ENCODE assay signal across 1 cellular context in genomic region chr2:49306925-49307324, GRCh38.
TF ChIP-seq lines count a peak whose summit lies in the region.

No MANE protein-coding gene starts in this region.

TF ChIP-seq in HepG2, 621 proteins besides CTCF, POLR2A, EP300 and RAD21 (continued from another document and continues in another):
- TF ChIP-seq AKNA (CRISPR knock-in tag; IDR thresholded peaks at IDR 0.05; ENCODE audit: borderline replicate concordance) (no peak), RAD51 (IDR thresholded peaks at IDR 0.05; ENCODE audit: borderline replicate concordance) (no peak), ZNF354B (CRISPR knock-in tag; IDR thresholded peaks at IDR 0.05) (no peak), SALL2 (CRISPR knock-in tag; IDR thresholded peaks at IDR 0.05) (no peak), PCBP2 (optimal IDR thresholded peaks at IDR 0.05; ENCODE audit: low read depth, low read length, poor library complexity, severe bottlenecking) (no peak), ZNF280B (CRISPR knock-in tag; IDR thresholded peaks at IDR 0.05; ENCODE audit: borderline replicate concordance) (no peak), ZBTB42 (CRISPR knock-in tag; IDR thresholded peaks at IDR 0.05) (no peak), THAP8 (CRISPR knock-in tag; IDR thresholded peaks at IDR 0.05; ENCODE audit: borderline replicate concordance) (no peak), SIN3B (IDR thresholded peaks at IDR 0.05; ENCODE audit: low read length) (no peak), ZNF329 (CRISPR knock-in tag; IDR thresholded peaks at IDR 0.05; ENCODE audit: low read depth) (no peak), SP4 (CRISPR knock-in tag; IDR thresholded peaks at IDR 0.05) (no peak), ZNF703 (CRISPR knock-in tag; IDR thresholded peaks at IDR 0.05; ENCODE audit: borderline replicate concordance) (no peak), BRD4 (CRISPR knock-in tag; IDR thresholded peaks at IDR 0.05) (no peak), ZGPAT (CRISPR knock-in tag; IDR thresholded peaks at IDR 0.05) (0 out of 2 replicates have a peak, but pooled peaks have one; percentile 29), ZBTB49 (CRISPR knock-in tag; IDR thresholded peaks at IDR 0.05; ENCODE audit: borderline replicate concordance) (no peak), MXD1 (CRISPR knock-in tag; IDR thresholded peaks at IDR 0.05) (no peak), U2AF2 (IDR thresholded peaks at IDR 0.05; ENCODE audit: low read depth, low read length) (no peak), TRIM22 (IDR thresholded peaks at IDR 0.05) (no peak), HNRNPH1 (optimal IDR thresholded peaks at IDR 0.05; ENCODE audit: low read depth, low read length) (no peak), ZBTB37 (CRISPR knock-in tag; IDR thresholded peaks at IDR 0.05) (no peak), ZFP90 (CRISPR knock-in tag; IDR thresholded peaks at IDR 0.05; ENCODE audit: borderline replicate concordance) (no peak), NFKB2 (CRISPR knock-in tag; IDR thresholded peaks at IDR 0.05; ENCODE audit: borderline replicate concordance) (no peak), ZEB1 (IDR thresholded peaks at IDR 0.05; ENCODE audit: insufficient replicate concordance, low read depth) (no peak), PRDM10 (CRISPR knock-in tag; IDR thresholded peaks at IDR 0.05; ENCODE audit: low read depth) (no peak), SIX1 (CRISPR knock-in tag; IDR thresholded peaks at IDR 0.05; ENCODE audit: borderline replicate concordance) (no peak), KLF11 (CRISPR knock-in tag; IDR thresholded peaks at IDR 0.05) (no peak), AKAP8 (CRISPR knock-in tag; IDR thresholded peaks at IDR 0.05) (no peak), GATAD2A (CRISPR knock-in tag; IDR thresholded peaks at IDR 0.05) (peak; percentile 60), MIER3 (CRISPR knock-in tag; IDR thresholded peaks at IDR 0.05; ENCODE audit: borderline replicate concordance) (no peak), ELF3 (CRISPR knock-in tag; IDR thresholded peaks at IDR 0.05) (peak; percentile 77), NFE2L2 (IDR thresholded peaks at IDR 0.05; ENCODE audit: low read length) (no peak), ATF7 (IDR thresholded peaks at IDR 0.05) (no peak), ATF7 (CRISPR knock-in tag; IDR thresholded peaks at IDR 0.05) (no peak), U2AF1 (optimal IDR thresholded peaks at IDR 0.05; ENCODE audit: low read depth, low read length) (no peak), NCOA2 (CRISPR knock-in tag; IDR thresholded peaks at IDR 0.05) (peak; percentile 38; the same call in 1 of the 2 replicates), ONECUT2 (CRISPR knock-in tag; IDR thresholded peaks at IDR 0.05) (no peak), KDM5B (CRISPR knock-in tag; IDR thresholded peaks at IDR 0.05; ENCODE audit: borderline replicate concordance) (no peak), HMG20A (CRISPR knock-in tag; IDR thresholded peaks at IDR 0.05; ENCODE audit: borderline replicate concordance) (peak; percentile 76; the same call in 1 of the 2 replicates), CSRNP1 (CRISPR knock-in tag; IDR thresholded peaks at IDR 0.05) (no peak)
